ENCODE assay signal across 8 cellular contexts in the genomic region with DNA sequence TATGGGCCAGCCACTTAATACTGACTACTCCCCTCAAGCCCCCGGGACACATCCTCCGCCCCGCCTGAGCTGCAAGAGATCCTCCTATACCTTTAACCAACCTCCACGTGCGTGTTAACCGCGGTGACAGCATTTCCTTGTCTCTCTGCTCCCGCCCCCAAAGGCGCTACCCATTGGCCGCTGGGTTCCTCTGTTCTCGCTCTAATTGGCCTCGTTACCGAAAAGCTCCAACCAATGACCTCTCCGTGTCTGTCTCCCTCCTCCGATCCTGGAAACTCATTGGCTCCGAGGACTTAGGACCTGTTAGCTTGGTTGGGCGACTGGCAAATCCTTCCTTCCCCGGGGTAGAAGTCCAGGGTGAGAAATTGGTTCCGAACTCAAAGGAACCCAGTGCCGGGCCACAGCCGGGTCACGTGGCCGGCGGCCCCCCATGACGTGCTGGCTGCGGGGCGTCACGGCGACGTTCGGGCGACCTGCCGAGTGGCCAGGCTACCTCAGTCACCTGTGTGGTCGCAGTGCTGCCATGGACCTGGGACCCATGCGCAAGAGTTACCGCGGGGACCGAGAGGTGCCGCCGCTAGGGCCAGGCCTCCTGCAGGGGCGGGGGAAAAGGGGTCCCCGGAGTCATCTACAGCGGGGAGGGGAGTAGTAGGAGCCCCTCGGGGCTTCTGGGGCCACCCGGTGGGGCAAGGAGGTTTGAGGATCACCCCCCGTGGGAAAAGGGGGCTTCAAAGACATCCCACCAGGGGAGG. TPM values are rescaled to one million over a fixed set of nuclear protein-coding genes. Genes with fewer than 3 reads are reported as not detected.
A peak's percentile ranks its signal among the peaks of the same experiment; 100 is the strongest.
DNase-seq lines count a peak whose midpoint lies in the region; ATAC-seq and TF ChIP-seq lines count a peak whose summit lies in the region.

A gene (plus strand): TSS at position 326 of the 752 bp plus-strand sequence. CDS start 105 bp downstream, at position 431.

- no peaks in the 10 kb centered on the region for H3K9me3 ChIP-seq in ES-I3 (ENCODE audit: control insufficient read depth, insufficient read depth, low read length)

- TF ChIP-seq CTCF in nephron progenitor cell (IDR thresholded peaks at IDR 0.05), result no peak

- H3K4me3 Mint-ChIP-seq in nephron progenitor cell, result peak within 1 kb of the TSS; percentile 82
- peak within 1 kb of the TSS; percentile 81 to 91 for H3K4me3 Mint-ChIP-seq in stimulated activated naive CD8-positive, alpha-beta T cell treated with anti-CD3 and anti-CD28 coated beads, Interleukin-15, amount 100 ng/mL, for 72 hours

- H3K27ac Mint-ChIP-seq in nephron progenitor cell, result peak within 1 kb of the TSS; percentile 23
- H3K27ac Mint-ChIP-seq in stimulated activated naive CD8-positive, alpha-beta T cell treated with anti-CD3 and anti-CD28 coated beads, Interleukin-15, amount 100 ng/mL, for 72 hours, result peak within 1 kb of the TSS; percentile 84 to 95

- peak within 1 kb of the TSS; percentile 48 for H3K4me3 ChIP-seq in H7 (ENCODE audit: insufficient read depth, low read depth, low read length)

- H3K27me3 Mint-ChIP-seq in nephron progenitor cell (ENCODE audit: low read depth, poor library complexity), result peaks cover 39% of the 10 kb centered on the region
- no peaks in the 10 kb centered on the region for H3K27me3 Mint-ChIP-seq in stimulated activated naive CD8-positive, alpha-beta T cell treated with anti-CD3 and anti-CD28 coated beads, Interleukin-15, amount 100 ng/mL, for 72 hours

- H3K9ac ChIP-seq in ES-I3 (ENCODE audit: low read depth, low read length), result peak within 1 kb of the TSS; percentile 33; the same call in 1 of the 2 replicates

- H3K36me3 Mint-ChIP-seq in nephron progenitor cell (ENCODE audit: low read depth), result no peaks in the 10 kb centered on the region

- DNase-seq in H7 (peak; percentile 88), M059J (ENCODE audit: low read depth) (peak; percentile 99), SHP77 (lab: John Stamatoyannopoulos, UW) (peak; percentile 99 to 100), fibroblast of the conjunctiva (ENCODE audit: low read depth) (peak; percentile 95), nephron progenitor cell (peak; percentile 61)
- DNase-seq in activated effector memory CD4-positive, alpha-beta T cell treated with anti-CD3 and anti-CD28 coated beads, Interleukin-2, amount 50 U/mL, for 16 hours, result peak; percentile 98
- DNase-seq in stimulated activated naive CD8-positive, alpha-beta T cell treated with anti-CD3 and anti-CD28 coated beads, Interleukin-15, amount 100 ng/mL, for 72 hours, result peak; percentile 90 to 96

- peaks cover 6% of the 10 kb centered on the region for H3K27me3 ChIP-seq in H7 (ENCODE audit: control insufficient read depth, insufficient read depth, low read length)

- no peaks in the 10 kb centered on the region for H3K36me3 ChIP-seq in ES-I3 (ENCODE audit: insufficient read depth, low read length)
- no peaks in the 10 kb centered on the region; the same call in none of the 2 replicates for H3K36me3 ChIP-seq in H7 (replicated peaks; ENCODE audit: control insufficient read depth, insufficient read depth, low read length)

- peaks cover 6% of the 10 kb centered on the region for H3K9me3 Mint-ChIP-seq in nephron progenitor cell
- peaks cover 6% of the 10 kb centered on the region in 2 donors for H3K9me3 Mint-ChIP-seq in stimulated activated naive CD8-positive, alpha-beta T cell treated with anti-CD3 and anti-CD28 coated beads, Interleukin-15, amount 100 ng/mL, for 72 hours

- peaks cover 10% of the 10 kb centered on the region for H3K4me1 Mint-ChIP-seq in nephron progenitor cell
- H3K4me1 Mint-ChIP-seq in stimulated activated naive CD8-positive, alpha-beta T cell treated with anti-CD3 and anti-CD28 coated beads, Interleukin-15, amount 100 ng/mL, for 72 hours, result peaks cover 70% of the 10 kb centered on the region

- peak; percentile 97 for ATAC-seq in stimulated activated naive CD8-positive, alpha-beta T cell treated with anti-CD3 and anti-CD28 coated beads, Interleukin-15, amount 100 ng/mL, for 72 hours

- H3K4me1 ChIP-seq in ES-I3 (ENCODE audit: insufficient read depth, low read length), result peaks cover 5% of the 10 kb centered on the region; the same call in 1 of the 2 replicates

RNA-seq across cellular contexts. Expression of the gene that starts here (rescaled TPM):
- total RNA-seq in H7 (2014; rRNA removed; shearing (Covaris generic)), result 8.9 and 12.9 TPM in 2 replicates
- 40.1 and 54.2 TPM in 2 replicates for total RNA-seq in M059J (2014; rRNA removed; shearing (Covaris generic))

Comparison
In these comparisons a context has a peak if more than half of its experiments do, and no peak if none do; other contexts are left out.
1. Peak in every context shown above with its lines: DNase-seq, ATAC-seq and H3K4me3 ChIP-seq.